ENCODE assay signal across 8 cellular contexts in the genomic region with DNA sequence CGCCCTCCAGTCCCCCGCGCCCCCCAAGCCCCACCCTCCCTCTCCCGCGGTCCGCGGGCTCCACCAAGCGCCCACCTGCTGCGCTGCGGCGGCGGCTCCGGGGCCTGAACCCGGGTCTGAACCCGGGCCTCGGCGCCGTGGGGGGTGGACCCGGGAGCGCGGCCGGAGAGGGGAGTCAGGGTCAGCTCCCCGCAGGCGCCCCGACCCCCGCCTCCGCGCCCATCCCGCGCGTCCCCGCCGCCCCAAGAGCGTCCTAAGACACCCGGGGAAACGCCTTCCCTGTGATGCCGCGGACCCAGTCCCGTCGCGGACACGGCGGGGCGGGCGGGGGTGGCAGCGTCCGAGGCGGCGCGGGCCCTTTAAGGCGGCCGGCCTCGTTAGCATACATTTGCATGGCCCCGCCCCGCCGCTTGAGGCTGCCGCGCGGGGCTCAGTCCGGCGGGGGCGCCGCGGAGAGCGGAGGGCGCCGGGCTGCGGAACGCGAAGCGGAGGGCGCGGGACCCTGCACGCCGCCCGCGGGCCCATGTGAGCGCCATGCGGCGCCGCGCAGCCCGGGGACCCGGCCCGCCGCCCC. TPM values are rescaled to one million over a fixed set of nuclear protein-coding genes. Genes with fewer than 3 reads are reported as not detected.
DNase-seq lines count a peak whose midpoint lies in the region; ATAC-seq and TF ChIP-seq lines count a peak whose summit lies in the region.

Gene MMP17, plus strand, starts transcription at position 433 of the 574 bp plus-strand sequence. Its CDS starts 102 bp downstream, at position 535.

- ATAC-seq in activated CD4-positive, CD25-positive, alpha-beta regulatory T cell treated with anti-CD3 and anti-CD28 coated beads, Interleukin-2, amount 50 U/mL, for 24 hours = peak; percentile 63 to 65
- peak; percentile 30 for ATAC-seq in PC-3
- ATAC-seq in stimulated activated memory B cell treated with anti-CD40 and anti-IgM and Interleukin-4, amounts not matched to agents 10 μg/mL and 1 μg/mL and 100 μg/mL, for 72 hours = peak; percentile 63

- peaks cover 23% of the 10 kb centered on the region for H3K4me1 ChIP-seq in PC-3 (ENCODE audit: insufficient read depth, low read length)
- peaks cover 10 to 16% of the 10 kb centered on the region in 2 donors for H3K4me1 ChIP-seq in breast epithelium

- H3K4me1 Mint-ChIP-seq in HFFc6 (ENCODE audit: low read depth) = peaks cover 24% of the 10 kb centered on the region
- peaks cover 22% of the 10 kb centered on the region for H3K4me1 Mint-ChIP-seq in stimulated activated memory B cell treated with anti-CD40 and anti-IgM and Interleukin-4, amounts not matched to agents 10 μg/mL and 1 μg/mL and 100 μg/mL, for 72 hours

- H3K36me3 ChIP-seq in PC-3 (ENCODE audit: low read depth, low read length) = no peaks in the 10 kb centered on the region
- H3K36me3 ChIP-seq in breast epithelium = no peaks in the 10 kb centered on the region

- intact Hi-C loops in PC-3 (cut with micrococcal nuclease) = loop anchor here (2.0 to 5.0 kb wide), 3 partner anchors 43 to 221 kb away; no protein-coding TSS in a partner anchor
- intact Hi-C loops in breast epithelium (cut with DNase I; ENCODE audit: low total_unique reads) = no loop called here

- no peaks in the 10 kb centered on the region for H3K9me3 Mint-ChIP-seq in HFFc6
- H3K9me3 Mint-ChIP-seq in stimulated activated memory B cell treated with anti-CD40 and anti-IgM and Interleukin-4, amounts not matched to agents 10 μg/mL and 1 μg/mL and 100 μg/mL, for 72 hours = no peaks in the 10 kb centered on the region

- POLR2A ChIA-PET in PC-3 (lab: Charles Lee; ENCODE audit: unreplicated experiment) = no interaction called here

- peak within 1 kb of the TSS; percentile 91 for H2AFZ ChIP-seq in PC-3 (ENCODE audit: low read length)

- peaks cover 10% of the 10 kb centered on the region for H3K27me3 Mint-ChIP-seq in HFFc6 (ENCODE audit: insufficient read depth)
- peaks cover 46% of the 10 kb centered on the region for H3K27me3 Mint-ChIP-seq in stimulated activated memory B cell treated with anti-CD40 and anti-IgM and Interleukin-4, amounts not matched to agents 10 μg/mL and 1 μg/mL and 100 μg/mL, for 72 hours

- H3K4me3 ChIP-seq in PC-3 (ENCODE audit: low read length) (peak within 1 kb of the TSS; percentile 85), breast epithelium (peak within 1 kb of the TSS; percentile 56 to 83 (median 59))

- peak within 1 kb of the TSS; percentile 87 for H3K4me3 Mint-ChIP-seq in HFFc6
- H3K4me3 Mint-ChIP-seq in stimulated activated memory B cell treated with anti-CD40 and anti-IgM and Interleukin-4, amounts not matched to agents 10 μg/mL and 1 μg/mL and 100 μg/mL, for 72 hours = peak within 1 kb of the TSS; percentile 75

- BruUV-seq in PC-3 (replicated peaks; lab: Mats Ljungman, UMichigan) = no TSS peak

- no peaks in the 10 kb centered on the region for H4K20me1 ChIP-seq in PC-3 (ENCODE audit: low read length)

- H3K9me3 ChIP-seq in PC-3 (ENCODE audit: low read length) = no peaks in the 10 kb centered on the region
- peaks cover 0 to 4% of the 10 kb centered on the region in 2 donors for H3K9me3 ChIP-seq in breast epithelium

- no peak for TF ChIP-seq POLR2A in breast epithelium (IDR thresholded peaks at IDR 0.05)

- DNase-seq in activated CD4-positive, CD25-positive, alpha-beta regulatory T cell (lab: John Stamatoyannopoulos, UW) = no peak
- DNase-seq in HFFc6 (no peak), PC-3 (peak; percentile 79), breast epithelium (ENCODE audit: low spot score in 2 of 2) (no peak), iris pigment epithelial cell (ENCODE audit: low read depth) (peak; percentile 58), GOT3 (lab: John Stamatoyannopoulos, UW) (no peak)

- H3F3A ChIP-seq in PC-3 (ENCODE audit: low read length, unreplicated experiment) = no peaks in the 10 kb centered on the region

- TF ChIP-seq CTCF in HFFc6 (IDR thresholded peaks at IDR 0.05) = peak; percentile 50; the same call in 1 of the 2 replicates
- no peak; the same call in 1 of the 2 replicates for TF ChIP-seq CTCF in PC-3 (conservative IDR thresholded peaks at IDR 0.05; ENCODE audit: low read depth, low read length)
- TF ChIP-seq CTCF in breast epithelium (IDR thresholded peaks at IDR 0.05) = no peak

- CTCF ChIA-PET in PC-3 (lab: Charles Lee) = no interaction called here

- H3K27ac Mint-ChIP-seq in HFFc6 = peak within 1 kb of the TSS; percentile 24; the same call in 1 of the 2 replicates
- H3K27ac Mint-ChIP-seq in stimulated activated memory B cell treated with anti-CD40 and anti-IgM and Interleukin-4, amounts not matched to agents 10 μg/mL and 1 μg/mL and 100 μg/mL, for 72 hours = peak within 1 kb of the TSS; percentile 53

- peak within 1 kb of the TSS; percentile 94 for H3K4me2 ChIP-seq in PC-3 (ENCODE audit: low read length)

- H3K27me3 ChIP-seq in PC-3 (ENCODE audit: low read length) (no peaks in the 10 kb centered on the region), breast epithelium (no peaks in the 10 kb centered on the region)

- H3K27ac ChIP-seq in PC-3 (ENCODE audit: low read length) = no peak within 1 kb of the TSS
- peak within 1 kb of the TSS in 1 of 2 donors; percentile 91 for H3K27ac ChIP-seq in breast epithelium

- no peaks in the 10 kb centered on the region; the same call in 1 of the 2 replicates for H3K79me2 ChIP-seq in PC-3 (ENCODE audit: low read length)

- peak within 1 kb of the TSS; percentile 70 for H3K9ac ChIP-seq in PC-3 (ENCODE audit: low read length)

- no peaks in the 10 kb centered on the region for H3K36me3 Mint-ChIP-seq in HFFc6 (ENCODE audit: low read depth)
- no peaks in the 10 kb centered on the region for H3K36me3 Mint-ChIP-seq in stimulated activated memory B cell treated with anti-CD40 and anti-IgM and Interleukin-4, amounts not matched to agents 10 μg/mL and 1 μg/mL and 100 μg/mL, for 72 hours

- H3K9me2 ChIP-seq in PC-3 (replicated peaks; ENCODE audit: low read length) = no peaks in the 10 kb centered on the region

RNA-seq across cellular contexts. Expression of gene MMP17, which starts in this region (rescaled TPM):
- total RNA-seq in HFFc6 (2021; fragmentation: NEBNext Ultra II Directional; extraction: Animal tissue kit (Norgen Biotek cat#: 25700)) = 10 to 100 TPM; 23.9 to 31.5 (median 26.6) TPM
- total RNA-seq in PC-3 (2014; rRNA removed) (30.2 and 31.8 TPM in 2 replicates), breast epithelium (10 to 100 TPM in 1 of 3 donors, 1 to 10 TPM in 2; 2.9 to 18.6 (median 4.7) TPM)

Comparison
In these comparisons a context has a peak if more than half of its experiments do, and no peak if none do; other contexts are left out.
1. DNase-seq: peak in PC-3 (single experiment) and iris pigment epithelial cell (single experiment); none in activated CD4-positive, CD25-positive, alpha-beta regulatory T cell (0 of 4), HFFc6 (single experiment), breast epithelium (0 of 2) and GOT3 (single experiment).
2. Peak in every context shown above with its lines, with median percentiles within 50 percentile points of each other: ATAC-seq.